ENCODE assay signal across 1 cellular context in the genomic region with DNA sequence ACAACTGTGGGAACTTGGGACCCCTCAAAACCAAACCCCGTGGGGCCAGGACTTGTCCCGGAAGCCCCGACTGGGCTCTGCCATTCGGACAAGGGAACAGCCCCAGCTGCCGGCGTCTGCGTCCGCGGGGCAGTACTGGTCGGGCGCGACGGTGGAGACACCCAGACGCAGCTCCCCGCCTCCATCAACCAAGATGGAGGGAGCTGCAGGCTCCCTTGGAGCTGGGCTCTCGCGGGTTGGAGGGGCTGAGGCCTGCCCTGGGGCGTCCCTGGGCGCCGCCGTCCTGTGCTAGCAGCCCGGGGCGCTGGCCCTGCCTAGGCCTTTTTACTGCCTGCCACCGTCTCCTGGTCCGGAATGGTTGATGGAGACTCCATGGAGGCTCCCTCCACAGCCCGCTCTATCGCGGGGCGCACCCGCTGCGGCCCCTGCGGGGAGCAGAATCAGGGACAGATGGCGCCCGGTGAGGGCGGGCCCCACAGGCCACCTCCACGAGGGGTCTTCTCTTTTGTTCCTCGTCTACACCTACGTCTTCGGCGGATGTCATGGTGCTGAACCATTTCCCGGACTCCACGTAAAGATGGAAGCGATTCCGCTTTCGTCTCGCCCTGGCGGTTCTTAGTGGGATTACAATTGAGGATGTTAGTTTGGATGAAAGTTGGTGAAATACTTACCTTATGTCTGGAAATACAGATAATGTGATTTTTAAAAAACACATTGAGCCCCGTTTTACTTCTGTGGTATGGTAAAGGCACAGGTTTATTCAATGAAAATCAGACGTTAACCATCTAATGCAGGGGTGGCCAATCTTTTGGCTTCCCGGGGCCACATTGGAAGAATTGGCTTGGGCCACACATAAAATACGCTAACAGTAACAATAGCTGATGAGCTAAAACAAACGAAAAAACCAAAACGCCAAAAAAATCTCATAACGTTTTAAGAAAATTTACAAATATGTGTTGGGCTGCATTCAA.
TF ChIP-seq lines count a peak whose summit lies in the region.

No MANE protein-coding gene starts in this region.

TF ChIP-seq in HEK293, 187 proteins besides CTCF, POLR2A, EP300 and RAD21 (continued from another document and continues in another):
- TF ChIP-seq ATF2 (tag by site-specific recombination; IDR thresholded peaks at IDR 0.05; ENCODE audit: low read depth) (no peak), BCL11A (tag by site-specific recombination; IDR thresholded peaks at IDR 0.05; ENCODE audit: low read depth) (no peak), ZNF660 (tag by site-specific recombination; IDR thresholded peaks at IDR 0.05) (no peak), ZNF341 (tag by site-specific recombination; IDR thresholded peaks at IDR 0.05; ENCODE audit: low read depth) (peak; percentile 62), ZNF416 (tag by site-specific recombination; IDR thresholded peaks at IDR 0.05) (no peak), ZNF792 (tag by site-specific recombination; IDR thresholded peaks at IDR 0.05) (0 out of 2 replicates have a peak, but pooled peaks have one; percentile 9), KLF10 (tag by site-specific recombination; IDR thresholded peaks at IDR 0.05) (no peak), ZNF791 (tag by site-specific recombination; IDR thresholded peaks at IDR 0.05) (no peak), ZFHX2 (tag by site-specific recombination; conservative IDR thresholded peaks at IDR 0.05) (0 out of 2 replicates have a peak, but pooled peaks have one; percentile 36), ZNF521 (tag by site-specific recombination; IDR thresholded peaks at IDR 0.05) (no peak), HOXC10 (CRISPR knock-in tag; IDR thresholded peaks at IDR 0.05) (no peak), HOXA7 (CRISPR knock-in tag; IDR thresholded peaks at IDR 0.05; ENCODE audit: borderline replicate concordance) (no peak), ZNF138 (tag by site-specific recombination; IDR thresholded peaks at IDR 0.05; ENCODE audit: borderline replicate concordance) (no peak), ZIC2 (tag by site-specific recombination; IDR thresholded peaks at IDR 0.05) (peak; percentile 71), ZNF404 (tag by site-specific recombination; IDR thresholded peaks at IDR 0.05) (no peak), SETDB1 (IDR thresholded peaks at IDR 0.05; ENCODE audit: insufficient read length, low read length) (no peak), ZNF394 (tag by site-specific recombination; IDR thresholded peaks at IDR 0.05; ENCODE audit: borderline replicate concordance) (0 out of 2 replicates have a peak, but pooled peaks have one; percentile 4), ZNF335 (tag by site-specific recombination; conservative IDR thresholded peaks at IDR 0.05) (peak; percentile 60), ZSCAN23 (tag by site-specific recombination; IDR thresholded peaks at IDR 0.05) (no peak), ZNF23 (tag by site-specific recombination; IDR thresholded peaks at IDR 0.05; ENCODE audit: borderline replicate concordance) (no peak), MYNN (tag by site-specific recombination; IDR thresholded peaks at IDR 0.05; ENCODE audit: borderline replicate concordance) (no peak), ZFP37 (tag by site-specific recombination; IDR thresholded peaks at IDR 0.05) (no peak), KLF8 (tag by site-specific recombination; IDR thresholded peaks at IDR 0.05) (no peak), ZSCAN16 (tag by site-specific recombination; IDR thresholded peaks at IDR 0.05) (no peak), ZNF202 (tag by site-specific recombination; IDR thresholded peaks at IDR 0.05; ENCODE audit: borderline replicate concordance) (no peak), ZNF146 (tag by site-specific recombination; IDR thresholded peaks at IDR 0.05) (no peak), ZNF274 (IDR thresholded peaks at IDR 0.05; ENCODE audit: low read length) (no peak), ZNF274 (tag by site-specific recombination; IDR thresholded peaks at IDR 0.05; ENCODE audit: borderline replicate concordance) (no peak), ZNF843 (tag by site-specific recombination; IDR thresholded peaks at IDR 0.05) (no peak), YY2 (tag by site-specific recombination; IDR thresholded peaks at IDR 0.05) (peak; percentile 61; the same call in 1 of the 2 replicates), YY1 (tag by site-specific recombination; IDR thresholded peaks at IDR 0.05) (peak; percentile 79; the same call in 1 of the 2 replicates), ZNF148 (tag by site-specific recombination; IDR thresholded peaks at IDR 0.05; ENCODE audit: borderline replicate concordance) (no peak), WT1 (tag by site-specific recombination; IDR thresholded peaks at IDR 0.05) (no peak), ZNF658 (tag by site-specific recombination; IDR thresholded peaks at IDR 0.05) (no peak), ZNF391 (tag by site-specific recombination; IDR thresholded peaks at IDR 0.05; ENCODE audit: borderline replicate concordance, low read depth) (no peak), ZNF600 (tag by site-specific recombination; IDR thresholded peaks at IDR 0.05) (peak; percentile 36; the same call in 1 of the 2 replicates), SP2 (tag by site-specific recombination; IDR thresholded peaks at IDR 0.05) (peak; percentile 47), ZBTB48 (tag by site-specific recombination; IDR thresholded peaks at IDR 0.05) (no peak), ZNF488 (tag by site-specific recombination; IDR thresholded peaks at IDR 0.05) (no peak), ZNF677 (tag by site-specific recombination; IDR thresholded peaks at IDR 0.05) (0 out of 2 replicates have a peak, but pooled peaks have one; percentile 32), ZNF623 (tag by site-specific recombination; IDR thresholded peaks at IDR 0.05) (no peak)
- TF ChIP-seq, protein P1, sequence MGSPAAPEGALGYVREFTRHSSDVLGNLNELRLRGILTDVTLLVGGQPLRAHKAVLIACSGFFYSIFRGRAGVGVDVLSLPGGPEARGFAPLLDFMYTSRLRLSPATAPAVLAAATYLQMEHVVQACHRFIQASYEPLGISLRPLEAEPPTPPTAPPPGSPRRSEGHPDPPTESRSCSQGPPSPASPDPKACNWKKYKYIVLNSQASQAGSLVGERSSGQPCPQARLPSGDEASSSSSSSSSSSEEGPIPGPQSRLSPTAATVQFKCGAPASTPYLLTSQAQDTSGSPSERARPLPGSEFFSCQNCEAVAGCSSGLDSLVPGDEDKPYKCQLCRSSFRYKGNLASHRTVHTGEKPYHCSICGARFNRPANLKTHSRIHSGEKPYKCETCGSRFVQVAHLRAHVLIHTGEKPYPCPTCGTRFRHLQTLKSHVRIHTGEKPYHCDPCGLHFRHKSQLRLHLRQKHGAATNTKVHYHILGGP (tag by site-specific recombination; IDR thresholded peaks at IDR 0.05), result no peak
- TF ChIP-seq, protein P2, sequence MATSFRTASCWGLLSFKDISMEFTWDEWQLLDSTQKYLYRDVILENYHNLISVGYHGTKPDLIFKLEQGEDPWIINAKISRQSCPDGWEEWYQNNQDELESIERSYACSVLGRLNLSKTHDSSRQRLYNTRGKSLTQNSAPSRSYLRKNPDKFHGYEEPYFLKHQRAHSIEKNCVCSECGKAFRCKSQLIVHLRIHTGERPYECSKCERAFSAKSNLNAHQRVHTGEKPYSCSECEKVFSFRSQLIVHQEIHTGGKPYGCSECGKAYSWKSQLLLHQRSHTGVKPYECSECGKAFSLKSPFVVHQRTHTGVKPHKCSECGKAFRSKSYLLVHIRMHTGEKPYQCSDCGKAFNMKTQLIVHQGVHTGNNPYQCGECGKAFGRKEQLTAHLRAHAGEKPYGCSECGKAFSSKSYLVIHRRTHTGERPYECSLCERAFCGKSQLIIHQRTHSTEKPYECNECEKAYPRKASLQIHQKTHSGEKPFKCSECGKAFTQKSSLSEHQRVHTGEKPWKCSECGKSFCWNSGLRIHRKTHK (tag by site-specific recombination; IDR thresholded peaks at IDR 0.05), result no peak
- TF ChIP-seq, protein P3, sequence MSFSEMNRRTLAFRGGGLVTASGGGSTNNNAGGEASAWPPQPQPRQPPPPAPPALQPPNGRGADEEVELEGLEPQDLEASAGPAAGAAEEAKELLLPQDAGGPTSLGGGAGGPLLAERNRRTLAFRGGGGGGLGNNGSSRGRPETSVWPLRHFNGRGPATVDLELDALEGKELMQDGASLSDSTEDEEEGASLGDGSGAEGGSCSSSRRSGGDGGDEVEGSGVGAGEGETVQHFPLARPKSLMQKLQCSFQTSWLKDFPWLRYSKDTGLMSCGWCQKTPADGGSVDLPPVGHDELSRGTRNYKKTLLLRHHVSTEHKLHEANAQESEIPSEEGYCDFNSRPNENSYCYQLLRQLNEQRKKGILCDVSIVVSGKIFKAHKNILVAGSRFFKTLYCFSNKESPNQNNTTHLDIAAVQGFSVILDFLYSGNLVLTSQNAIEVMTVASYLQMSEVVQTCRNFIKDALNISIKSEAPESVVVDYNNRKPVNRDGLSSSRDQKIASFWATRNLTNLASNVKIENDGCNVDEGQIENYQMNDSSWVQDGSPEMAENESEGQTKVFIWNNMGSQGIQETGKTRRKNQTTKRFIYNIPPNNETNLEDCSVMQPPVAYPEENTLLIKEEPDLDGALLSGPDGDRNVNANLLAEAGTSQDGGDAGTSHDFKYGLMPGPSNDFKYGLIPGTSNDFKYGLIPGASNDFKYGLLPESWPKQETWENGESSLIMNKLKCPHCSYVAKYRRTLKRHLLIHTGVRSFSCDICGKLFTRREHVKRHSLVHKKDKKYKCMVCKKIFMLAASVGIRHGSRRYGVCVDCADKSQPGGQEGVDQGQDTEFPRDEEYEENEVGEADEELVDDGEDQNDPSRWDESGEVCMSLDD (tag by site-specific recombination; IDR thresholded peaks at IDR 0.05), result peak; percentile 87; the same call in 1 of the 2 replicates
- TF ChIP-seq, protein P4, sequence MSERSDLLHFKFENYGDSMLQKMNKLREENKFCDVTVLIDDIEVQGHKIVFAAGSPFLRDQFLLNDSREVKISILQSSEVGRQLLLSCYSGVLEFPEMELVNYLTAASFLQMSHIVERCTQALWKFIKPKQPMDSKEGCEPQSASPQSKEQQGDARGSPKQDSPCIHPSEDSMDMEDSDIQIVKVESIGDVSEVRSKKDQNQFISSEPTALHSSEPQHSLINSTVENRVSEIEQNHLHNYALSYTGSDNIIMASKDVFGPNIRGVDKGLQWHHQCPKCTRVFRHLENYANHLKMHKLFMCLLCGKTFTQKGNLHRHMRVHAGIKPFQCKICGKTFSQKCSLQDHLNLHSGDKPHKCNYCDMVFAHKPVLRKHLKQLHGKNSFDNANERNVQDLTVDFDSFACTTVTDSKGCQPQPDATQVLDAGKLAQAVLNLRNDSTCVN (tag by site-specific recombination; optimal IDR thresholded peaks at IDR 0.05), result no peak
- TF ChIP-seq, protein P5, sequence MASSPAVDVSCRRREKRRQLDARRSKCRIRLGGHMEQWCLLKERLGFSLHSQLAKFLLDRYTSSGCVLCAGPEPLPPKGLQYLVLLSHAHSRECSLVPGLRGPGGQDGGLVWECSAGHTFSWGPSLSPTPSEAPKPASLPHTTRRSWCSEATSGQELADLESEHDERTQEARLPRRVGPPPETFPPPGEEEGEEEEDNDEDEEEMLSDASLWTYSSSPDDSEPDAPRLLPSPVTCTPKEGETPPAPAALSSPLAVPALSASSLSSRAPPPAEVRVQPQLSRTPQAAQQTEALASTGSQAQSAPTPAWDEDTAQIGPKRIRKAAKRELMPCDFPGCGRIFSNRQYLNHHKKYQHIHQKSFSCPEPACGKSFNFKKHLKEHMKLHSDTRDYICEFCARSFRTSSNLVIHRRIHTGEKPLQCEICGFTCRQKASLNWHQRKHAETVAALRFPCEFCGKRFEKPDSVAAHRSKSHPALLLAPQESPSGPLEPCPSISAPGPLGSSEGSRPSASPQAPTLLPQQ (tag by site-specific recombination; IDR thresholded peaks at IDR 0.05), result peak; percentile 65
- TF ChIP-seq, protein P6, sequence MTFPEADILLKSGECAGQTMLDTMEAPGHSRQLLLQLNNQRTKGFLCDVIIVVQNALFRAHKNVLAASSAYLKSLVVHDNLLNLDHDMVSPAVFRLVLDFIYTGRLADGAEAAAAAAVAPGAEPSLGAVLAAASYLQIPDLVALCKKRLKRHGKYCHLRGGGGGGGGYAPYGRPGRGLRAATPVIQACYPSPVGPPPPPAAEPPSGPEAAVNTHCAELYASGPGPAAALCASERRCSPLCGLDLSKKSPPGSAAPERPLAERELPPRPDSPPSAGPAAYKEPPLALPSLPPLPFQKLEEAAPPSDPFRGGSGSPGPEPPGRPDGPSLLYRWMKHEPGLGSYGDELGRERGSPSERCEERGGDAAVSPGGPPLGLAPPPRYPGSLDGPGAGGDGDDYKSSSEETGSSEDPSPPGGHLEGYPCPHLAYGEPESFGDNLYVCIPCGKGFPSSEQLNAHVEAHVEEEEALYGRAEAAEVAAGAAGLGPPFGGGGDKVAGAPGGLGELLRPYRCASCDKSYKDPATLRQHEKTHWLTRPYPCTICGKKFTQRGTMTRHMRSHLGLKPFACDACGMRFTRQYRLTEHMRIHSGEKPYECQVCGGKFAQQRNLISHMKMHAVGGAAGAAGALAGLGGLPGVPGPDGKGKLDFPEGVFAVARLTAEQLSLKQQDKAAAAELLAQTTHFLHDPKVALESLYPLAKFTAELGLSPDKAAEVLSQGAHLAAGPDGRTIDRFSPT (tag by site-specific recombination; IDR thresholded peaks at IDR 0.05), result no peak
